In genomic region chr7:17139081-17139480, GRCh38 we compare ENCODE assay signal across 17 cellular contexts.
DNase-seq lines count a peak whose midpoint lies in the region; ATAC-seq, FAIRE-seq and TF ChIP-seq lines count a peak whose summit lies in the region.
"Had no signal": no experiment of that assay in that cellular context is flagged by ENCODE, and none has a peak within 500 bp of the region (broad histone marks: within the 10 kb centered on the region; RNA-seq: fewer than 3 reads in every experiment).

No MANE protein-coding gene starts in this region.

- H3K9me3 ChIP-seq in Peyer's patch (no peaks in the 10 kb centered on the region), small intestine (ENCODE audit: control insufficient read depth, low read depth) (no peaks in the 10 kb centered on the region)
- no peaks in the 10 kb centered on the region for H3K9me3 ChIP-seq in effector memory CD4-positive, alpha-beta T cell (ENCODE audit: control insufficient read depth, low read length)

- TF ChIP-seq CTCF in Peyer's patch (IDR thresholded peaks at IDR 0.05): no peak

- TF ChIP-seq POLR2A in Peyer's patch (IDR thresholded peaks at IDR 0.05): no peak

- no peak for DNase-seq in activated CD4-positive, CD25-positive, alpha-beta regulatory T cell (lab: John Stamatoyannopoulos, UW)
- DNase-seq in Peyer's patch (no peak), small intestine (peak; percentile 49), midbrain (lab: John Stamatoyannopoulos, UW) (no peak), NCI-H82 (lab: John Stamatoyannopoulos, UW) (no peak)
- DNase-seq in effector memory CD4-positive, alpha-beta T cell: no peak
- DNase-seq: activated CD8-positive, alpha-beta memory T cell treated with anti-CD3 and anti-CD28 coated beads, Interleukin-2, amount 50 U/mL, for 48 hours; GM23248; NCI-H2171 treated with DMSO at 0.1 percent for 48 hours; NK-92 treated with Interleukin-12 subunit alpha and Interleukin-12 subunit beta, amount 100 ng/mL, for 24 hours; retina; stimulated activated CD4-positive, alpha-beta T cell treated with anti-CD3 and anti-CD28 coated beads, Interleukin-4, amount 100 ng/mL, for 1 hour had no signal

- peaks cover 0 to 10% (median 3%) of the 10 kb centered on the region in 4 donors for H3K4me1 ChIP-seq in Peyer's patch
- H3K4me1 ChIP-seq in effector memory CD4-positive, alpha-beta T cell (ENCODE audit: control insufficient read depth, insufficient read depth, low read length, poor library complexity, severe bottlenecking): peaks cover 44% of the 10 kb centered on the region
- H3K4me1 ChIP-seq in small intestine (ENCODE audit: control insufficient read depth in 2 of 2, insufficient read depth in 1 of 2, low read depth in 1 of 2, low read length in 1 of 2): peaks cover 0 to 7% of the 10 kb centered on the region in 2 donors

- no peaks in the 10 kb centered on the region for H3K27me3 ChIP-seq in Peyer's patch
- no peaks in the 10 kb centered on the region for H3K27me3 ChIP-seq in effector memory CD4-positive, alpha-beta T cell (replicated peaks; ENCODE audit: control insufficient read depth, insufficient read depth, low read length, poor library complexity, severe bottlenecking)
- no peaks in the 10 kb centered on the region for H3K27me3 ChIP-seq in small intestine (ENCODE audit: control insufficient read depth in 2 of 2, insufficient read depth in 2 of 2, low read length in 2 of 2)

- peak; percentile 85 to 87 for ATAC-seq in activated CD4-positive, CD25-positive, alpha-beta regulatory T cell treated with anti-CD3 and anti-CD28 coated beads, Interleukin-2, amount 50 U/mL, for 24 hours
- ATAC-seq in GM19452 (IDR thresholded peaks at IDR 0.05; ENCODE audit: unreplicated experiment): no peak

- H3K36me3 ChIP-seq in Peyer's patch: no peaks in the 10 kb centered on the region
- no peaks in the 10 kb centered on the region for H3K36me3 ChIP-seq in effector memory CD4-positive, alpha-beta T cell (ENCODE audit: control insufficient read depth, insufficient read depth, low read length)
- no peaks in the 10 kb centered on the region for H3K36me3 ChIP-seq in small intestine (ENCODE audit: control insufficient read depth in 2 of 2, insufficient read depth in 2 of 2, low read length in 2 of 2)

- whole genome bisulfite sequencing in small intestine, 3 donors: 39 to 61% (median 45%) methylated on average over 1 of the region's 1 CpG

- H3K27ac ChIP-seq in Peyer's patch (peak overlapping the region in 3 of 4 donors; percentile 10 to 38 (median 25)), small intestine (ENCODE audit: low read depth in 1 of 2, low read length in 1 of 2) (peak overlapping the region; percentile 40 to 64)
- H3K27ac ChIP-seq in effector memory CD4-positive, alpha-beta T cell (ENCODE audit: insufficient read depth, low read length, poor library complexity, severe bottlenecking): peak overlapping the region; percentile 65
- H3K27ac ChIP-seq: 22Rv1, GM23248 had no signal

- no peak for FAIRE-seq in small intestine (lab: Jason Lieb, UNC)
- FAIRE-seq: G401.6, TTC549 had no signal

- no peak overlapping the region for H3K4me3 ChIP-seq in Peyer's patch
- peak overlapping the region; percentile 7 for H3K4me3 ChIP-seq in effector memory CD4-positive, alpha-beta T cell (ENCODE audit: insufficient read depth, low read depth, low read length, poor library complexity, severe bottlenecking)
- no peak overlapping the region for H3K4me3 ChIP-seq in small intestine (ENCODE audit: low read depth in 1 of 2, low read length in 2 of 2)
- H3K4me3 ChIP-seq: GM23248 had no signal
